In the genomic region with DNA sequence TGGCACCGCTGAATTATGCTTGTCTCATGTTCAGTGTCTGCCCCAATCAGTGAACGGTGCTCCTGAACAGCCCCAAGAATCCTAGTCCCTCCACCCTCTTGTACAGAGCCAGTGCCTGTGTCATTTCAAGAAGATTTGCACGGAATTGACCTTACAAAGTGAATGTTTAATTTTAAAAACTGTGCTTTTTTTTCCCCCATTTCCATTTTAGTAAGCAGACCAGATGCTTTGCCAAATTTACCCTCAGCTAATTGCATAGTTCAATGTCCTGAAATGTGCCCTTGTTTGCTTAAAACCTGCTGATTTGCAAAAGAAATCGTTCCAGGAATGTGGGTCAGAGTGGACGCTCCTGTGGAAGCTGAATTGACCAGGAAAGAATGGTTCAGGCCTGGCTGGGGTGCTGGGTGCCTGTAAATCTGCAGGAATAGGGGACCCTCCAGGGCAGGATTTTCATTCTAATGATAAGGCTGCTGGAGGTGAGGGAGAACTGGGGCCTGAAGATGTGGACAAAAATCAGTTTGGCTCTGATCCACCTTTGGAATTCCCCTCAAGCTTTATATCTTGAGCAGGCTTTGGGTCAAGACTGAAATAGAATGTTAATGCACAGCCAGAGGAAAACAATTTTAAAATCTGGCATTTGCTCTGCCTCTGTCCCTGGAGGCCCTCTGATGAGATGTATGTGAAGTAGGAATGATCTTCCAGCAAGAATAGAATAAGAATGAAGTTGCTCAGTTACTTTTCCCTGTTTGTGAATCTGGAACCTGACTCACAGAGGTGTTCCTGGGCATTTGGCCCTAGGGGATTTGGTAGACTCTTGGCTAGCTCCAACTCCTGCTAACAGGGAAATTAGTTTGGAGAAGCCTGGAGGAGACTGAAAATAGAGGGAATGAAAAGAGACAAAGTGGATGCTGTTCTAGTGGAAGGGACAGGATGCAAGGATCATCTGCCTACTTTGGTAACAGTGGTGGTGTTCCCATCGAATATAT, we compare ENCODE assay signal across 13 cellular contexts. TPM values are rescaled to one million over a fixed set of nuclear protein-coding genes. Genes with fewer than 3 reads are reported as not detected.
DNase-seq lines count a peak whose midpoint lies in the region; ATAC-seq and TF ChIP-seq lines count a peak whose summit lies in the region.
"Had no signal": no experiment of that assay in that cellular context is flagged by ENCODE, and none has a peak within 500 bp of the region (broad histone marks: within the 10 kb centered on the region; RNA-seq: fewer than 3 reads in every experiment).

No MANE protein-coding gene starts in this region.

- CTCF ChIA-PET in WTC11 (lab: Charles Lee), result interaction anchor here (1.3 kb wide), 1 partner anchor 9 kb away, joined by 3 read pairs; no protein-coding TSS in a partner anchor

- ATAC-seq in WTC11 (no peak), aorta (ENCODE audit: low FRiP score) (peak; percentile 66), HG03457 (IDR thresholded peaks at IDR 0.05; ENCODE audit: unreplicated experiment) (no peak)
- ATAC-seq: activated T-helper 17 cell treated with anti-CD3 and anti-CD28 coated beads, Interleukin-2, amount 50 U/mL, for 72 hours; K562 had no signal

- peak overlapping the region in 1 of 2 donors; percentile 76 for H3K27ac ChIP-seq in aorta (ENCODE audit: low read depth in 1 of 2, low read length in 2 of 2)
- no peak overlapping the region for H3K27ac ChIP-seq in SJCRH30

- H3K4me3 Mint-ChIP-seq in WTC11 (no peak overlapping the region), mesothelial cell of epicardium (no peak overlapping the region)
- H3K4me3 Mint-ChIP-seq: activated T-helper 17 cell treated with anti-CD3 and anti-CD28 coated beads, Interleukin-2, amount 50 U/mL, for 72 hours had no signal

- H3K27me3 Mint-ChIP-seq in WTC11 (ENCODE audit: low read depth) (no peaks in the 10 kb centered on the region), mesothelial cell of epicardium (ENCODE audit: low read depth) (no peaks in the 10 kb centered on the region)
- H3K27me3 Mint-ChIP-seq: activated T-helper 17 cell treated with anti-CD3 and anti-CD28 coated beads, Interleukin-2, amount 50 U/mL, for 72 hours had no signal

- intact Hi-C loops in aorta (cut with DNase I), result no loop called here

- H3K36me3 Mint-ChIP-seq in WTC11 (no peaks in the 10 kb centered on the region), mesothelial cell of epicardium (no peaks in the 10 kb centered on the region)

- H3K27me3 ChIP-seq in aorta (ENCODE audit: control insufficient read depth in 1 of 2, insufficient read depth in 2 of 2, low read length in 1 of 2) (no peaks in the 10 kb centered on the region), SJCRH30 (no peaks in the 10 kb centered on the region)

- TF ChIP-seq CTCF in WTC11 (IDR thresholded peaks at IDR 0.05) (no peak), fibroblast of the aortic adventitia (IDR thresholded peaks at IDR 0.05; ENCODE audit: insufficient read depth, low read length) (no peak), mesothelial cell of epicardium (IDR thresholded peaks at IDR 0.05; ENCODE audit: unreplicated experiment) (no peak)

- H3K4me1 ChIP-seq in aorta (ENCODE audit: control insufficient read depth in 1 of 2, insufficient read depth in 2 of 2, low read length in 2 of 2), result peaks cover 4% of the 10 kb centered on the region in 2 donors
- no peaks in the 10 kb centered on the region for H3K4me1 ChIP-seq in SJCRH30

- DNase-seq in WTC11 (ENCODE audit: low spot score) (no peak), fibroblast of the aortic adventitia (ENCODE audit: low read depth) (peak; percentile 87), mesothelial cell of epicardium (ENCODE audit: low spot score in 2 of 2, unreplicated experiment in 2 of 2) (no peak), aorta (no peak), DMS 273 (lab: John Stamatoyannopoulos, UW; ENCODE audit: unreplicated experiment) (no peak), SJCRH30 (no peak)
- DNase-seq: activated CD4-positive, alpha-beta T cell treated with anti-CD3 and anti-CD28 coated beads for 48 hours; COR-L47; NCI-H187 treated with DMSO at 0.1 percent for 48 hours; substantia nigra had no signal

- H3K36me3 ChIP-seq in aorta (ENCODE audit: control insufficient read depth in 1 of 2, insufficient read depth in 2 of 2, low read length in 1 of 2) (no peaks in the 10 kb centered on the region), SJCRH30 (no peaks in the 10 kb centered on the region)

- H3K9me3 ChIP-seq in aorta (ENCODE audit: control insufficient read depth, low read length) (no peaks in the 10 kb centered on the region), SJCRH30 (replicated peaks) (no peaks in the 10 kb centered on the region)

- H3K9me3 Mint-ChIP-seq in WTC11 (no peaks in the 10 kb centered on the region), mesothelial cell of epicardium (no peaks in the 10 kb centered on the region)
- H3K9me3 Mint-ChIP-seq: activated T-helper 17 cell treated with anti-CD3 and anti-CD28 coated beads, Interleukin-2, amount 50 U/mL, for 72 hours had no signal

- POLR2A ChIA-PET in WTC11 (lab: Charles Lee), result no interaction called here

- 16 to 19% methylated on average over 6 of the region's 6 CpGs for WGBS in aorta, 2 donors

- H3K4me3 ChIP-seq in fibroblast of the aortic adventitia (ENCODE audit: low read depth, low read length), result no peak overlapping the region
- H3K4me3 ChIP-seq in aorta (ENCODE audit: low read length in 2 of 2), result no peak overlapping the region
- no peak overlapping the region for H3K4me3 ChIP-seq in SJCRH30
- H3K4me3 ChIP-seq: K562 had no signal

- H3K27ac Mint-ChIP-seq in WTC11, result 0 out of 2 replicates have a peak overlapping the region, but pooled peaks have one; percentile 35
- H3K27ac Mint-ChIP-seq in mesothelial cell of epicardium, result peak overlapping the region; percentile 23
- H3K27ac Mint-ChIP-seq: activated T-helper 17 cell treated with anti-CD3 and anti-CD28 coated beads, Interleukin-2, amount 50 U/mL, for 72 hours had no signal

- H3K4me1 Mint-ChIP-seq in WTC11 (peaks cover 15% of the 10 kb centered on the region), mesothelial cell of epicardium (peaks cover 26% of the 10 kb centered on the region)
- H3K4me1 Mint-ChIP-seq: activated T-helper 17 cell treated with anti-CD3 and anti-CD28 coated beads, Interleukin-2, amount 50 U/mL, for 72 hours had no signal

TF ChIP-seq in WTC11, 78 proteins besides CTCF, POLR2A, EP300 and RAD21:
- no peak for TF ChIP-seq TP53 (CRISPR knock-in tag; IDR thresholded peaks at IDR 0.05)
- no peak for TF ChIP-seq ZNF138 (CRISPR knock-in tag; conservative IDR thresholded peaks at IDR 0.05)

RNA-seq across cellular contexts. Expression of gene TMEM17, which starts 19.9 kb away (rescaled TPM):
- total RNA-seq in WTC11 (2021), result 0.66 to 1.2 TPM (median 1.1 TPM) in 3 replicates
- total RNA-seq in fibroblast of the aortic adventitia (ENCODE audit: low replicate concordance), result 0.90 and 4.4 TPM in 2 replicates
- total RNA-seq in mesothelial cell of epicardium, result 4.1 to 4.7 TPM (median 4.2 TPM) in 3 replicates
- 1 to 10 TPM; 1.1 TPM for total RNA-seq in aorta
- polyA plus RNA-seq in aorta, result under 1 TPM in 1 of 2 donors, not detected in 1; 0.79 TPM
- 0.40 and 0.51 TPM in 2 replicates for total RNA-seq in SJCRH30 (2014; rRNA removed; shearing (Covaris generic))
